Comparison of ENCODE assay signal across 1 cellular context in genomic region chr17:82301300-82301915, GRCh38.
TF ChIP-seq lines count a peak whose summit lies in the region.

No MANE protein-coding gene starts in this region.

TF ChIP-seq in HepG2, 621 proteins besides CTCF, POLR2A, EP300 and RAD21:
- TF ChIP-seq EEA1 (CRISPR knock-in tag; IDR thresholded peaks at IDR 0.05; ENCODE audit: borderline replicate concordance) (no peak), PCBP1 (IDR thresholded peaks at IDR 0.05; ENCODE audit: borderline replicate concordance, low read depth, low read length) (peak; percentile 81; the same call in 1 of the 2 replicates), ZNF569 (CRISPR knock-in tag; IDR thresholded peaks at IDR 0.05; ENCODE audit: borderline replicate concordance) (no peak), RFXAP (CRISPR knock-in tag; IDR thresholded peaks at IDR 0.05; ENCODE audit: borderline replicate concordance) (no peak), MYC (CRISPR knock-in tag; IDR thresholded peaks at IDR 0.05; ENCODE audit: borderline replicate concordance) (0 out of 2 replicates have a peak, but pooled peaks have one; percentile 17), DNMT1 (CRISPR knock-in tag; IDR thresholded peaks at IDR 0.05) (0 out of 2 replicates have a peak, but pooled peaks have one; percentile 0), PRDM4 (CRISPR knock-in tag; IDR thresholded peaks at IDR 0.05; ENCODE audit: borderline replicate concordance) (peak; percentile 96; the same call in 1 of the 2 replicates), ATF4 (CRISPR knock-in tag; IDR thresholded peaks at IDR 0.05) (no peak), CHCHD3 (CRISPR knock-in tag; IDR thresholded peaks at IDR 0.05) (0 out of 2 replicates have a peak, but pooled peaks have one; percentile 42), KDM6A (CRISPR knock-in tag; IDR thresholded peaks at IDR 0.05; ENCODE audit: low read depth) (no peak), SRSF1 (optimal IDR thresholded peaks at IDR 0.05; ENCODE audit: low read depth, low read length) (no peak), ZNF431 (CRISPR knock-in tag; IDR thresholded peaks at IDR 0.05; ENCODE audit: borderline replicate concordance, low read depth) (0 out of 2 replicates have a peak, but pooled peaks have one; percentile 9), ISX (CRISPR knock-in tag; conservative IDR thresholded peaks at IDR 0.05) (no peak), IRX3 (CRISPR knock-in tag; IDR thresholded peaks at IDR 0.05; ENCODE audit: borderline replicate concordance, low read depth) (no peak), ZNF12 (CRISPR knock-in tag; IDR thresholded peaks at IDR 0.05) (no peak), MEIS1 (CRISPR knock-in tag; IDR thresholded peaks at IDR 0.05; ENCODE audit: borderline replicate concordance) (no peak)
- TF ChIP-seq, protein P1, sequence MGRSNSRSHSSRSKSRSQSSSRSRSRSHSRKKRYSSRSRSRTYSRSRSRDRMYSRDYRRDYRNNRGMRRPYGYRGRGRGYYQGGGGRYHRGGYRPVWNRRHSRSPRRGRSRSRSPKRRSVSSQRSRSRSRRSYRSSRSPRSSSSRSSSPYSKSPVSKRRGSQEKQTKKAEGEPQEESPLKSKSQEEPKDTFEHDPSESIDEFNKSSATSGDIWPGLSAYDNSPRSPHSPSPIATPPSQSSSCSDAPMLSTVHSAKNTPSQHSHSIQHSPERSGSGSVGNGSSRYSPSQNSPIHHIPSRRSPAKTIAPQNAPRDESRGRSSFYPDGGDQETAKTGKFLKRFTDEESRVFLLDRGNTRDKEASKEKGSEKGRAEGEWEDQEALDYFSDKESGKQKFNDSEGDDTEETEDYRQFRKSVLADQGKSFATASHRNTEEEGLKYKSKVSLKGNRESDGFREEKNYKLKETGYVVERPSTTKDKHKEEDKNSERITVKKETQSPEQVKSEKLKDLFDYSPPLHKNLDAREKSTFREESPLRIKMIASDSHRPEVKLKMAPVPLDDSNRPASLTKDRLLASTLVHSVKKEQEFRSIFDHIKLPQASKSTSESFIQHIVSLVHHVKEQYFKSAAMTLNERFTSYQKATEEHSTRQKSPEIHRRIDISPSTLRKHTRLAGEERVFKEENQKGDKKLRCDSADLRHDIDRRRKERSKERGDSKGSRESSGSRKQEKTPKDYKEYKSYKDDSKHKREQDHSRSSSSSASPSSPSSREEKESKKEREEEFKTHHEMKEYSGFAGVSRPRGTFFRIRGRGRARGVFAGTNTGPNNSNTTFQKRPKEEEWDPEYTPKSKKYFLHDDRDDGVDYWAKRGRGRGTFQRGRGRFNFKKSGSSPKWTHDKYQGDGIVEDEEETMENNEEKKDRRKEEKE (IDR thresholded peaks at IDR 0.05): no peak
